ENCODE assay signal across 18 cellular contexts in the genomic region with DNA sequence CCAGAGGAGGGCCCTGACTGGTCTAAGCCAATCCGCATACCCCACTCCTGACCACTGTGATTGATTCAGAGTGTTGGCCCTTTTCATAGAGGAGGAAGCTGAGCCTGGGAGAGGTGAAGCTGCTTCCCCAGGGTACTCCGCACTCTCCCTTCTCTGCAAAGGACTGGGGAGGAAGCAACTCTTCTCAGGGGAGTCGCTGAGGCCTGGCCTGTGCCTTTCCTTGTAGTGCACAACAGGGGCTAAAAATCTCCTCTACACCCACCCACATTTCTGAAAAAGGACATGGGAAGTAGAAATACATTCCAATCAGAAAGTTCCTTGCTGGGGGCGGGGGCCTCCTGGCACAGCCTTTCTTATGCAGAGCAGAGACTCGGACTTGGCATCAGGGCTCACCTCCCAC. TPM values are rescaled to one million over a fixed set of nuclear protein-coding genes. Genes with fewer than 3 reads are reported as not detected.
DNase-seq lines count a peak whose midpoint lies in the region; ATAC-seq and TF ChIP-seq lines count a peak whose summit lies in the region.
"Had no signal": no experiment of that assay in that cellular context is flagged by ENCODE, and none has a peak within 500 bp of the region (broad histone marks: within the 10 kb centered on the region; RNA-seq: fewer than 3 reads in every experiment).

No MANE protein-coding gene starts in this region.

- CTCF ChIA-PET in activated naive CD4-positive, alpha-beta T cell treated with anti-CD3 and anti-CD28 coated beads, Interleukin-2, amount 10 ng/mL, durations not matched to agents 7 days and 5 days (lab: Charles Lee) = no interaction called here
- CTCF ChIA-PET in WTC11 (lab: Charles Lee) = interaction anchor here (1.8 to 3.3 kb wide), 2 partner anchors 7 to 288 kb away, joined by 3 to 14 read pairs; no protein-coding TSS in a partner anchor
- CTCF ChIA-PET in naive thymus-derived CD4-positive, alpha-beta T cell (lab: Charles Lee) = no interaction called here

- no peak overlapping the region for H3K9ac ChIP-seq in neuronal stem cell (ENCODE audit: low read depth, low read length, poor library complexity)

- DNase-seq in activated naive CD4-positive, alpha-beta T cell treated with anti-CD3 and anti-CD28 coated beads, Interleukin-2, amount 10 ng/mL, durations not matched to agents 7 days and 5 days = no peak
- no peak for DNase-seq in activated naive CD4-positive, alpha-beta T cell treated with anti-CD3 and anti-CD28 coated beads, Interleukin-2, amount 50 U/mL, for 72 hours (ENCODE audit: low spot score in 2 of 2)
- DNase-seq in WTC11 (ENCODE audit: low spot score) (no peak), neuronal stem cell (ENCODE audit: low spot score) (no peak), NCI-H774 (lab: John Stamatoyannopoulos, UW) (no peak)
- no peak for DNase-seq in naive thymus-derived CD4-positive, alpha-beta T cell
- DNase-seq: AML-193; Calu3; CD8-positive, alpha-beta T cell; DMS79 treated with DMSO at 0.1 percent for 48 hours; GF-D8; IMR-90; KBM-7 had no signal

- peaks cover 17% of the 10 kb centered on the region for H3K4me1 Mint-ChIP-seq in activated naive CD4-positive, alpha-beta T cell treated with anti-CD3 and anti-CD28 coated beads, Interleukin-2, amount 10 ng/mL, durations not matched to agents 7 days and 5 days
- H3K4me1 Mint-ChIP-seq in WTC11 = peaks cover 11% of the 10 kb centered on the region
- peaks cover 0 to 14% (median 3%) of the 10 kb centered on the region in 7 donors for H3K4me1 Mint-ChIP-seq in naive thymus-derived CD4-positive, alpha-beta T cell

- H3K4me3 ChIP-seq in neuronal stem cell (ENCODE audit: low read length in 2 of 2) = no peak overlapping the region
- no peak overlapping the region for H3K4me3 ChIP-seq in naive thymus-derived CD4-positive, alpha-beta T cell (ENCODE audit: low read length)
- H3K4me3 ChIP-seq: A549, GM23338 had no signal

- H3K4me1 ChIP-seq in neuronal stem cell (ENCODE audit: control insufficient read depth in 2 of 2, insufficient read depth in 1 of 2, low read depth in 1 of 2, low read length in 2 of 2) = peaks cover 10 to 13% of the 10 kb centered on the region in 2 donors
- peaks cover 0 to 6% of the 10 kb centered on the region in 2 donors for H3K4me1 ChIP-seq in naive thymus-derived CD4-positive, alpha-beta T cell (ENCODE audit: control insufficient read depth in 2 of 2, insufficient read depth in 2 of 2, low read length in 2 of 2)
- H3K4me1 ChIP-seq: A549 had no signal

- H3K79me1 ChIP-seq in neuronal stem cell (ENCODE audit: low read depth, low read length) = no peaks in the 10 kb centered on the region

- H3K9me3 Mint-ChIP-seq in activated naive CD4-positive, alpha-beta T cell treated with anti-CD3 and anti-CD28 coated beads, Interleukin-2, amount 10 ng/mL, durations not matched to agents 7 days and 5 days = no peaks in the 10 kb centered on the region
- no peaks in the 10 kb centered on the region for H3K9me3 Mint-ChIP-seq in activated naive CD4-positive, alpha-beta T cell treated with anti-CD3 and anti-CD28 coated beads, Interleukin-2, amount 50 U/mL, for 72 hours
- no peaks in the 10 kb centered on the region for H3K9me3 Mint-ChIP-seq in WTC11
- no peaks in the 10 kb centered on the region for H3K9me3 Mint-ChIP-seq in naive thymus-derived CD4-positive, alpha-beta T cell
- H3K9me3 Mint-ChIP-seq: CD8-positive, alpha-beta T cell; GM23338 had no signal

- H3K14ac ChIP-seq in neuronal stem cell (ENCODE audit: low read length) = no peak overlapping the region

- H2AFZ ChIP-seq in neuronal stem cell (ENCODE audit: low read length) = no peak overlapping the region
- H2AFZ ChIP-seq: GM23338 had no signal

- no peak overlapping the region for H3K4me3 Mint-ChIP-seq in activated naive CD4-positive, alpha-beta T cell treated with anti-CD3 and anti-CD28 coated beads, Interleukin-2, amount 10 ng/mL, durations not matched to agents 7 days and 5 days
- H3K4me3 Mint-ChIP-seq in WTC11 = no peak overlapping the region
- H3K4me3 Mint-ChIP-seq in naive thymus-derived CD4-positive, alpha-beta T cell = no peak overlapping the region
- H3K4me3 Mint-ChIP-seq: CD8-positive, alpha-beta T cell; GM23338 had no signal

- no peak overlapping the region for H3K4me2 ChIP-seq in neuronal stem cell (ENCODE audit: insufficient read depth, low read length, poor library complexity, severe bottlenecking)
- H3K4me2 ChIP-seq: A549, GM23338 had no signal

- POLR2A ChIA-PET in WTC11 (lab: Charles Lee) = no interaction called here
- POLR2A ChIA-PET in naive thymus-derived CD4-positive, alpha-beta T cell (lab: Charles Lee) = no interaction called here

- no peak overlapping the region for H2BK5ac ChIP-seq in neuronal stem cell (ENCODE audit: low read length)

- H2BK120ac ChIP-seq in neuronal stem cell (ENCODE audit: low read depth, low read length) = no peak overlapping the region

- intact Hi-C loops in naive thymus-derived CD4-positive, alpha-beta T cell (cut with micrococcal nuclease) = no loop called here

- H3K23ac ChIP-seq in neuronal stem cell (ENCODE audit: low read depth, low read length, poor library complexity) = peak overlapping the region; percentile 48

- ATAC-seq in activated naive CD4-positive, alpha-beta T cell treated with anti-CD3 and anti-CD28 coated beads, Interleukin-2, amount 50 U/mL, for 72 hours = no peak
- ATAC-seq in WTC11 = peak; percentile 49; the same call in 1 of the 2 replicates
- ATAC-seq in GM21737 (IDR thresholded peaks at IDR 0.05; ENCODE audit: unreplicated experiment) = no peak
- ATAC-seq in naive thymus-derived CD4-positive, alpha-beta T cell = no peak
- ATAC-seq: A549; CD8-positive, alpha-beta T cell; GM23338; HCT116 had no signal

- H3K9me3 ChIP-seq in neuronal stem cell (replicated peaks in 1 of 2; ENCODE audit: control insufficient read depth in 2 of 2, insufficient read depth in 1 of 2, low read depth in 1 of 2, low read length in 2 of 2) = no peaks in the 10 kb centered on the region
- H3K9me3 ChIP-seq in naive thymus-derived CD4-positive, alpha-beta T cell (ENCODE audit: control insufficient read depth in 2 of 3, low read length in 3 of 3) = no peaks in the 10 kb centered on the region
- H3K9me3 ChIP-seq: A549 had no signal

- TF ChIP-seq CTCF in WTC11 (IDR thresholded peaks at IDR 0.05) = no peak

- no peaks in the 10 kb centered on the region for H3K27me3 ChIP-seq in neuronal stem cell (ENCODE audit: control insufficient read depth in 3 of 3, insufficient read depth in 3 of 3, low read depth in 1 of 3, low read length in 3 of 3)
- H3K27me3 ChIP-seq in naive thymus-derived CD4-positive, alpha-beta T cell (ENCODE audit: control insufficient read depth in 2 of 2, insufficient read depth in 2 of 2, low read length in 2 of 2) = no peaks in the 10 kb centered on the region

- no peak overlapping the region for H2BK12ac ChIP-seq in neuronal stem cell (ENCODE audit: low read length)

- no CpG with 5 or more reads among the region's 5 CpGs for WGBS in neuronal stem cell (ENCODE audit: extremely low coverage in 2 of 2, insufficient read length in 2 of 2, insufficient replicate concordance in 1 of 2), 2 donors

- no peaks in the 10 kb centered on the region for H3K36me3 ChIP-seq in neuronal stem cell (replicated peaks in 1 of 2; ENCODE audit: control insufficient read depth in 2 of 2, insufficient read depth in 2 of 2, low read length in 2 of 2)
- no peaks in the 10 kb centered on the region for H3K36me3 ChIP-seq in naive thymus-derived CD4-positive, alpha-beta T cell (ENCODE audit: control insufficient read depth in 2 of 3, insufficient read depth in 3 of 3, low read length in 3 of 3)

- peak overlapping the region; percentile 16 for H2AK5ac ChIP-seq in neuronal stem cell (ENCODE audit: low read depth, low read length)

- H3K27ac Mint-ChIP-seq in activated naive CD4-positive, alpha-beta T cell treated with anti-CD3 and anti-CD28 coated beads, Interleukin-2, amount 10 ng/mL, durations not matched to agents 7 days and 5 days = peak overlapping the region; percentile 5
- no peak overlapping the region for H3K27ac Mint-ChIP-seq in activated naive CD4-positive, alpha-beta T cell treated with anti-CD3 and anti-CD28 coated beads, Interleukin-2, amount 50 U/mL, for 72 hours
- no peak overlapping the region for H3K27ac Mint-ChIP-seq in WTC11
- no peak overlapping the region for H3K27ac Mint-ChIP-seq in naive thymus-derived CD4-positive, alpha-beta T cell
- H3K27ac Mint-ChIP-seq: CD8-positive, alpha-beta T cell; GM23338 had no signal

- no peak overlapping the region for H3K4ac ChIP-seq in neuronal stem cell (ENCODE audit: low read length)

- H2BK15ac ChIP-seq in neuronal stem cell (ENCODE audit: low read length) = no peak overlapping the region

- H3K18ac ChIP-seq in neuronal stem cell (ENCODE audit: low read length) = no peak overlapping the region

- no peak overlapping the region for H3K27ac ChIP-seq in neuronal stem cell (replicated peaks; ENCODE audit: low read length)
- no peak overlapping the region for H3K27ac ChIP-seq in naive thymus-derived CD4-positive, alpha-beta T cell (ENCODE audit: low read depth, low read length)
- H3K27ac ChIP-seq: 22Rv1, A549 had no signal

- H4K91ac ChIP-seq in neuronal stem cell (ENCODE audit: low read depth, low read length, poor library complexity) = no peak overlapping the region

- H3K27me3 Mint-ChIP-seq in activated naive CD4-positive, alpha-beta T cell treated with anti-CD3 and anti-CD28 coated beads, Interleukin-2, amount 10 ng/mL, durations not matched to agents 7 days and 5 days = peaks cover 38% of the 10 kb centered on the region
- no peaks in the 10 kb centered on the region for H3K27me3 Mint-ChIP-seq in WTC11 (ENCODE audit: low read depth)
- H3K27me3 Mint-ChIP-seq in naive thymus-derived CD4-positive, alpha-beta T cell = peaks cover 0 to 17% (median 6%) of the 10 kb centered on the region in 5 donors

- no peak overlapping the region for H4K8ac ChIP-seq in neuronal stem cell (ENCODE audit: low read depth, low read length)

- H3K36me3 Mint-ChIP-seq in activated naive CD4-positive, alpha-beta T cell treated with anti-CD3 and anti-CD28 coated beads, Interleukin-2, amount 10 ng/mL, durations not matched to agents 7 days and 5 days = no peaks in the 10 kb centered on the region
- H3K36me3 Mint-ChIP-seq in activated naive CD4-positive, alpha-beta T cell treated with anti-CD3 and anti-CD28 coated beads, Interleukin-2, amount 50 U/mL, for 72 hours = no peaks in the 10 kb centered on the region
- no peaks in the 10 kb centered on the region for H3K36me3 Mint-ChIP-seq in WTC11
- H3K36me3 Mint-ChIP-seq in naive thymus-derived CD4-positive, alpha-beta T cell = no peaks in the 10 kb centered on the region
- H3K36me3 Mint-ChIP-seq: CD8-positive, alpha-beta T cell had no signal

RNA-seq across cellular contexts. Expression of gene AK8, which starts 22.2 kb away (rescaled TPM):
- total RNA-seq in activated naive CD4-positive, alpha-beta T cell treated with anti-CD3 and anti-CD28 coated beads, Interleukin-2, amount 50 U/mL, for 72 hours = not detected
- 0.27 to 0.50 TPM (median 0.48 TPM) in 3 replicates for total RNA-seq in WTC11 (2021)
- 1.4 TPM for polyA plus RNA-seq in neuronal stem cell (2013, experiment 1 of 2)
- 0.91 TPM for polyA plus RNA-seq in neuronal stem cell (2013, experiment 2 of 2)
- total RNA-seq in naive thymus-derived CD4-positive, alpha-beta T cell = under 1 TPM in 2 of 5 experiments, not detected in 3; 0.10 to 0.20 TPM
- polyA plus RNA-seq in naive thymus-derived CD4-positive, alpha-beta T cell = under 1 TPM in 1 of 2 donors, not detected in 1; 0.12 TPM
- total RNA-seq: CD8-positive, alpha-beta T cell had no signal

RNA-seq across cellular contexts. Expression of gene SPACA9, which starts 22.8 kb away (rescaled TPM):
- 1 to 10 TPM; 1.4 to 2.3 TPM for total RNA-seq in activated naive CD4-positive, alpha-beta T cell treated with anti-CD3 and anti-CD28 coated beads, Interleukin-2, amount 50 U/mL, for 72 hours
- 0.48 to 1.8 TPM (median 1.5 TPM) in 3 replicates for total RNA-seq in WTC11 (2021)
- polyA plus RNA-seq in neuronal stem cell (2013, experiment 1 of 2) = 10.3 TPM
- 10.5 TPM for polyA plus RNA-seq in neuronal stem cell (2013, experiment 2 of 2)
- total RNA-seq in naive thymus-derived CD4-positive, alpha-beta T cell = 1 to 10 TPM in 4 of 5 experiments, under 1 TPM in 1; 0.61 to 2.5 (median 1.1) TPM
- 1 to 10 TPM; 2.2 to 3.1 TPM for polyA plus RNA-seq in naive thymus-derived CD4-positive, alpha-beta T cell
